In genomic region chr3:101779808-101780366, GRCh38 we compare ENCODE assay signal across 8 cellular contexts. TPM values are rescaled to one million over a fixed set of nuclear protein-coding genes. Genes with fewer than 3 reads are reported as not detected.
DNase-seq lines count a peak whose midpoint lies in the region; ATAC-seq lines count a peak whose summit lies in the region.

No MANE protein-coding gene starts in this region.

- in situ Hi-C loops in ACHN (cut with HindIII; ENCODE audit: low pct_ligation_motif_present, low pct_unique_long_range_greater_than_20kb, low sequenced_read_pairs) = no loop called here

- H3K9me3 Mint-ChIP-seq in T-helper 1 cell treated with Interleukin-12 subunit alpha and Interleukin-12 subunit beta and Interleukin-4 antibody, amounts not matched to agents 30 μg/mL and 1 μg/mL, for 36 hours = no peaks in the 10 kb centered on the region
- no peaks in the 10 kb centered on the region for H3K9me3 Mint-ChIP-seq in naive thymus-derived CD4-positive, alpha-beta T cell

- POLR2A ChIA-PET in naive thymus-derived CD4-positive, alpha-beta T cell (lab: Charles Lee) = interaction anchor here (0.8 to 1.8 kb wide), 16 partner anchors 9 to 299 kb away, joined by 3 to 28 read pairs (median 6); partner anchors contain the start of genes CEP97, PCNP, RPL24 and ZBTB11

- intact Hi-C loops in naive thymus-derived CD4-positive, alpha-beta T cell (cut with micrococcal nuclease) = loop anchor here (1.0 to 10.0 kb wide), 13 partner anchors 11 to 1379 kb away; partner anchors contain the start of genes CEP97 (in 2 of the 2), PCNP (in 2 of the 2), LNP1 (in 1 of the 2) and NFKBIZ (in 1 of the 2)

- no peak for DNase-seq in T-helper 1 cell
- peak; percentile 8 to 34 for DNase-seq in NCI-H446 (lab: John Stamatoyannopoulos, UW)
- peak; percentile 26 for DNase-seq in dedifferentiated amniotic fluid mesenchymal stem cell (ENCODE audit: extremely low spot score)
- no peak for DNase-seq in naive thymus-derived CD4-positive, alpha-beta T cell
- DNase-seq in AG20443 (ENCODE audit: low spot score) = no peak
- no peak for DNase-seq in ACHN

- peak overlapping the region; percentile 91 for H3K27ac Mint-ChIP-seq in T-helper 1 cell treated with Interleukin-12 subunit alpha and Interleukin-12 subunit beta and Interleukin-4 antibody, amounts not matched to agents 30 μg/mL and 1 μg/mL, for 36 hours
- peak overlapping the region; percentile 93 to 100 (median 99) for H3K27ac Mint-ChIP-seq in naive thymus-derived CD4-positive, alpha-beta T cell

- no peaks in the 10 kb centered on the region for H3K27me3 Mint-ChIP-seq in T-helper 1 cell treated with Interleukin-12 subunit alpha and Interleukin-12 subunit beta and Interleukin-4 antibody, amounts not matched to agents 30 μg/mL and 1 μg/mL, for 36 hours (ENCODE audit: low read depth)
- H3K27me3 Mint-ChIP-seq in naive thymus-derived CD4-positive, alpha-beta T cell = no peaks in the 10 kb centered on the region

- H3K4me1 Mint-ChIP-seq in T-helper 1 cell treated with Interleukin-12 subunit alpha and Interleukin-12 subunit beta and Interleukin-4 antibody, amounts not matched to agents 30 μg/mL and 1 μg/mL, for 36 hours (ENCODE audit: low read depth) = peaks cover 39% of the 10 kb centered on the region
- H3K4me1 Mint-ChIP-seq in naive thymus-derived CD4-positive, alpha-beta T cell = peaks cover 26 to 68% (median 60%) of the 10 kb centered on the region in 7 donors

- H3K36me3 Mint-ChIP-seq in T-helper 1 cell treated with Interleukin-12 subunit alpha and Interleukin-12 subunit beta and Interleukin-4 antibody, amounts not matched to agents 30 μg/mL and 1 μg/mL, for 36 hours (ENCODE audit: low read depth) = peaks cover 13% of the 10 kb centered on the region
- H3K36me3 Mint-ChIP-seq in naive thymus-derived CD4-positive, alpha-beta T cell = peaks cover 0 to 18% (median 14%) of the 10 kb centered on the region in 5 donors

- CTCF ChIA-PET in naive thymus-derived CD4-positive, alpha-beta T cell (lab: Charles Lee) = interaction anchor here (1.0 to 1.2 kb wide), 3 partner anchors 10 to 23 kb away, joined by 3 to 4 read pairs (median 3); no protein-coding TSS in a partner anchor

- peak overlapping the region; percentile 88 for H3K27ac ChIP-seq in naive thymus-derived CD4-positive, alpha-beta T cell (ENCODE audit: low read depth, low read length)

- no peaks in the 10 kb centered on the region for H3K27me3 ChIP-seq in naive thymus-derived CD4-positive, alpha-beta T cell (ENCODE audit: control insufficient read depth in 2 of 2, insufficient read depth in 2 of 2, low read length in 2 of 2)

- H3K9me3 ChIP-seq in naive thymus-derived CD4-positive, alpha-beta T cell (ENCODE audit: control insufficient read depth in 2 of 3, low read length in 3 of 3) = no peaks in the 10 kb centered on the region

- peaks cover 0 to 9% (median 0%) of the 10 kb centered on the region in 3 experiments for H3K36me3 ChIP-seq in naive thymus-derived CD4-positive, alpha-beta T cell (ENCODE audit: control insufficient read depth in 2 of 3, insufficient read depth in 3 of 3, low read length in 3 of 3)

- peaks cover 27 to 33% of the 10 kb centered on the region in 2 donors for H3K4me1 ChIP-seq in naive thymus-derived CD4-positive, alpha-beta T cell (ENCODE audit: control insufficient read depth in 2 of 2, insufficient read depth in 2 of 2, low read length in 2 of 2)

- ATAC-seq in naive thymus-derived CD4-positive, alpha-beta T cell = no peak
- ATAC-seq in HG03175 (IDR thresholded peaks at IDR 0.05; ENCODE audit: unreplicated experiment) = no peak

- H3K4me3 Mint-ChIP-seq in T-helper 1 cell treated with Interleukin-12 subunit alpha and Interleukin-12 subunit beta and Interleukin-4 antibody, amounts not matched to agents 30 μg/mL and 1 μg/mL, for 36 hours = peak overlapping the region; percentile 90
- peak overlapping the region; percentile 89 to 99 (median 94) for H3K4me3 Mint-ChIP-seq in naive thymus-derived CD4-positive, alpha-beta T cell

- peak overlapping the region; percentile 60 for H3K4me3 ChIP-seq in naive thymus-derived CD4-positive, alpha-beta T cell (ENCODE audit: low read length)

RNA-seq across cellular contexts. Expression of gene NXPE3, which starts 0.9 kb away (rescaled TPM):
- total RNA-seq in naive thymus-derived CD4-positive, alpha-beta T cell = 10 to 100 TPM; 25.9 to 48.7 (median 35.5) TPM
- polyA plus RNA-seq in naive thymus-derived CD4-positive, alpha-beta T cell = 10 to 100 TPM; 55.7 to 71.0 TPM

RNA-seq across cellular contexts. Expression of gene CEP97, which starts 55.5 kb away (rescaled TPM):
- 10 to 100 TPM in 3 of 5 experiments, 1 to 10 TPM in 2; 5.5 to 21.7 (median 10.9) TPM for total RNA-seq in naive thymus-derived CD4-positive, alpha-beta T cell
- polyA plus RNA-seq in naive thymus-derived CD4-positive, alpha-beta T cell = 1 to 10 TPM; 3.4 to 3.8 TPM

Comparison
In these comparisons a context has a peak if more than half of its experiments do, and no peak if none do; other contexts are left out.
1. DNase-seq: peak in NCI-H446 (2 of 2) and dedifferentiated amniotic fluid mesenchymal stem cell (single experiment); none in T-helper 1 cell (0 of 5), naive thymus-derived CD4-positive, alpha-beta T cell (0 of 9), AG20443 (single experiment) and ACHN (single experiment).